In the genomic region with DNA sequence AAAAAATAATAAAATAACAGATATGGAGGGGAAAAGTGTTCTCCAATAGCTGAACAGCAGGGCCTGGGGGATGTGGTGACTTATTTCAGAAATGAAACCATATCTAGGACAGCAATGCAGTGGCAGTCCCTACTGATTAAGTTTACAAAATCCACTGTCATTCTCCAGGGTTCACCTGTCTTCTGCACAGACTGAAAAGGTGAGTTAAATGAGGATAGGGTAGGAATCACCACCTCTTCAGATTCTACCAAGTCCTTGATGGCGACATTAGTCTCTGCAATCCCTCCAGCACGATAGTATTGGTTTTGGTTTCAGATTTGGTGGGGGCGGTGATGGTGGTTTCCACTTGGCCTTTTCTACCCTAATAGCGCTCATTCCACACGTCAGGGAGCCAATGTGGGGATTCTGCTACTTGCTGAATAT, we compare ENCODE assay signal across 9 cellular contexts. TPM values are rescaled to one million over a fixed set of nuclear protein-coding genes. Genes with fewer than 3 reads are reported as not detected.
DNase-seq lines count a peak whose midpoint lies in the region; ATAC-seq and TF ChIP-seq lines count a peak whose summit lies in the region.
"Had no signal": no experiment of that assay in that cellular context is flagged by ENCODE, and none has a peak within 500 bp of the region (broad histone marks: within the 10 kb centered on the region; RNA-seq: fewer than 3 reads in every experiment).

No MANE protein-coding gene starts in this region.

- no peak overlapping the region for H3K27ac ChIP-seq in CD8-positive, alpha-beta memory T cell (ENCODE audit: low read depth, low read length)

- POLR2A ChIA-PET in CD8-positive, alpha-beta memory T cell (lab: Charles Lee) = no interaction called here

- no peak overlapping the region for H3K4me3 ChIP-seq in CD8-positive, alpha-beta memory T cell (ENCODE audit: low read length)
- H3K4me3 ChIP-seq in H7 (ENCODE audit: insufficient read depth, low read depth, low read length) (no peak overlapping the region), lower leg skin (ENCODE audit: low read depth, poor library complexity, severe bottlenecking) (no peak overlapping the region), mucosa of descending colon (no peak overlapping the region)

- H3K27ac Mint-ChIP-seq in CD8-positive, alpha-beta memory T cell = peak overlapping the region in 7 of 8 donors; percentile 6 to 81 (median 75)
- no peak overlapping the region for H3K27ac Mint-ChIP-seq in T-helper 2 cell treated with Interferon-gamma antibody and Interleukin-4, amounts not matched to agents 5 μg/mL and 100 μg/mL, for 36 hours
- H3K27ac Mint-ChIP-seq: CD4-positive, alpha-beta T cell had no signal

- no peaks in the 10 kb centered on the region for H3K9me3 ChIP-seq in CD8-positive, alpha-beta memory T cell (ENCODE audit: low read length)
- no peaks in the 10 kb centered on the region for H3K9me3 ChIP-seq in mucosa of descending colon

- H3K27me3 Mint-ChIP-seq in CD8-positive, alpha-beta memory T cell = peaks cover 1 to 9% of the 10 kb centered on the region in 2 donors
- no peaks in the 10 kb centered on the region for H3K27me3 Mint-ChIP-seq in T-helper 2 cell treated with Interferon-gamma antibody and Interleukin-4, amounts not matched to agents 5 μg/mL and 100 μg/mL, for 36 hours (ENCODE audit: low read depth)

- DNase-seq in CD8-positive, alpha-beta memory T cell = peak in 3 of 5 donors; percentile 2 to 55 (median 23)
- peak; percentile 13 for DNase-seq in T-helper 2 cell treated with Interferon-gamma antibody and Interleukin-4, amounts not matched to agents 5 μg/mL and 100 μg/mL, for 36 hours (ENCODE audit: low spot score)
- DNase-seq in HK-2 (ENCODE audit: unreplicated experiment) (no peak), H7 (no peak), lower leg skin (ENCODE audit: low spot score in 2 of 2) (no peak), mucosa of descending colon (no peak)
- DNase-seq: CD4-positive, alpha-beta T cell had no signal

- H3K36me3 ChIP-seq in CD8-positive, alpha-beta memory T cell (ENCODE audit: insufficient read depth, low read length) = no peaks in the 10 kb centered on the region
- no peaks in the 10 kb centered on the region for H3K36me3 ChIP-seq in H7 (replicated peaks; ENCODE audit: control insufficient read depth, insufficient read depth, low read length)
- no peaks in the 10 kb centered on the region for H3K36me3 ChIP-seq in mucosa of descending colon (ENCODE audit: low read depth)

- WGBS in lower leg skin, 2 donors = 85 to 93% methylated on average over 5 of the region's 5 CpGs

- intact Hi-C loops in lower leg skin (cut with DNase I; ENCODE audit: low total_unique reads) = no loop called here
- intact Hi-C loops in mucosa of descending colon (cut with DNase I, micrococcal nuclease) = no loop called here

- TF ChIP-seq CTCF in lower leg skin (IDR thresholded peaks at IDR 0.05) (no peak), mucosa of descending colon (IDR thresholded peaks at IDR 0.05) (no peak)

- CTCF ChIA-PET in CD8-positive, alpha-beta memory T cell (lab: Charles Lee) = no interaction called here

- no peaks in the 10 kb centered on the region for H3K27me3 ChIP-seq in CD8-positive, alpha-beta memory T cell (ENCODE audit: insufficient read depth, low read length, poor library complexity, severe bottlenecking)
- H3K27me3 ChIP-seq in H7 (ENCODE audit: control insufficient read depth, insufficient read depth, low read length) = no peaks in the 10 kb centered on the region

- H3K4me1 Mint-ChIP-seq in CD8-positive, alpha-beta memory T cell = peaks cover 0 to 16% (median 7%) of the 10 kb centered on the region in 3 donors
- H3K4me1 Mint-ChIP-seq in T-helper 2 cell treated with Interferon-gamma antibody and Interleukin-4, amounts not matched to agents 5 μg/mL and 100 μg/mL, for 36 hours (ENCODE audit: low read depth) = no peaks in the 10 kb centered on the region

- ATAC-seq in GM19043 (IDR thresholded peaks at IDR 0.05; ENCODE audit: low read depth, unreplicated experiment) (peak; percentile 90), HG02884 (IDR thresholded peaks at IDR 0.05; ENCODE audit: unreplicated experiment) (peak; percentile 97), mucosa of descending colon (no peak)

- no peak for TF ChIP-seq POLR2A in lower leg skin (IDR thresholded peaks at IDR 0.05)

- H3K4me3 Mint-ChIP-seq in CD8-positive, alpha-beta memory T cell = peak overlapping the region; percentile 72 to 91 (median 82)
- no peak overlapping the region for H3K4me3 Mint-ChIP-seq in T-helper 2 cell treated with Interferon-gamma antibody and Interleukin-4, amounts not matched to agents 5 μg/mL and 100 μg/mL, for 36 hours
- H3K4me3 Mint-ChIP-seq: CD4-positive, alpha-beta T cell had no signal

- H3K9me3 Mint-ChIP-seq in CD8-positive, alpha-beta memory T cell = no peaks in the 10 kb centered on the region
- H3K9me3 Mint-ChIP-seq in T-helper 2 cell treated with Interferon-gamma antibody and Interleukin-4, amounts not matched to agents 5 μg/mL and 100 μg/mL, for 36 hours = no peaks in the 10 kb centered on the region
- H3K9me3 Mint-ChIP-seq: CD4-positive, alpha-beta T cell had no signal

- H3K4me1 ChIP-seq in CD8-positive, alpha-beta memory T cell (ENCODE audit: insufficient read depth, low read length) = no peaks in the 10 kb centered on the region
- no peaks in the 10 kb centered on the region for H3K4me1 ChIP-seq in mucosa of descending colon (ENCODE audit: low read depth)

- H3K36me3 Mint-ChIP-seq in CD8-positive, alpha-beta memory T cell = peaks cover 0 to 9% (median 0%) of the 10 kb centered on the region in 3 donors
- H3K36me3 Mint-ChIP-seq in T-helper 2 cell treated with Interferon-gamma antibody and Interleukin-4, amounts not matched to agents 5 μg/mL and 100 μg/mL, for 36 hours (ENCODE audit: low read depth) = no peaks in the 10 kb centered on the region

RNA-seq across cellular contexts. Expression of gene NPM1, which starts 32.3 kb away (rescaled TPM):
- 1,000 to 10,000 TPM; 4,412 to 4,687 TPM for total RNA-seq in CD8-positive, alpha-beta memory T cell
- 603 TPM for polyA plus RNA-seq in CD8-positive, alpha-beta memory T cell
- total RNA-seq in H7 (2014; rRNA removed; shearing (Covaris generic)) = 2,089 and 3,527 TPM in 2 replicates
- total RNA-seq in lower leg skin = 1,000 to 10,000 TPM in 1 of 4 donors, 100 to 1,000 TPM in 3; 435 to 1,440 (median 518) TPM
- 100 to 1,000 TPM; 404 to 623 (median 596) TPM for total RNA-seq in mucosa of descending colon

RNA-seq across cellular contexts. Expression of gene TLX3, which starts 46.3 kb away (rescaled TPM):
- not detected for total RNA-seq in CD8-positive, alpha-beta memory T cell
- not detected for polyA plus RNA-seq in CD8-positive, alpha-beta memory T cell
- not detected in 2 replicates for total RNA-seq in H7 (2014; rRNA removed; shearing (Covaris generic))
- total RNA-seq in lower leg skin = not detected
- not detected for total RNA-seq in mucosa of descending colon
- total RNA-seq: CD4-positive, alpha-beta T cell had no signal

Comparison
In these comparisons a context has a peak if more than half of its experiments do, and no peak if none do; other contexts are left out.
1. DNase-seq: peak in CD8-positive, alpha-beta memory T cell (3 of 5) and T-helper 2 cell treated with Interferon-gamma antibody and Interleukin-4, amounts not matched to agents 5 μg/mL and 100 μg/mL, for 36 hours (single experiment); none in HK-2 (single experiment), H7 (single experiment), lower leg skin (0 of 2) and mucosa of descending colon (0 of 3).